Comparison of ENCODE assay signal across 1 cellular context in the genomic region with DNA sequence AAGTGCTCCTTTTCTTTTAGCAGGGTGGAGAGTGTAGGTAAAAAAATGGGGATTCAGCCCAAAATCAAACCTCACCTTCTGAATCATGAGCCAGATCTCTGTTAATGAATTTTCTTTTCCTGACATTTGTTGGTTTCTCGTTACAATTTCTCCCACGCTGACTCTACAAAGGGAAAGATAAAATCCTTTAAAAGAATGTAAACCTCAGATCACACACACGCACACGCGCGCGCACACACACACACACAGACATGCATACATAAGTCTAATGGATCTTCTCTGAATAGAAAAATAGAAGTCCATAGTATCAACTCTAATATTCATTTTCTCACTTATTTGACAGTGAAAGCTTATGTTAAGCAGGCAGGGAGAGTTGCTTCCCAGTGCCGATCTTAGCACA.
TF ChIP-seq lines count a peak whose summit lies in the region.

No MANE protein-coding gene starts in this region.

TF ChIP-seq in K562, 482 proteins besides CTCF, POLR2A, EP300 and RAD21 (continued from another document and continues in another):
- TF ChIP-seq, protein P1, sequence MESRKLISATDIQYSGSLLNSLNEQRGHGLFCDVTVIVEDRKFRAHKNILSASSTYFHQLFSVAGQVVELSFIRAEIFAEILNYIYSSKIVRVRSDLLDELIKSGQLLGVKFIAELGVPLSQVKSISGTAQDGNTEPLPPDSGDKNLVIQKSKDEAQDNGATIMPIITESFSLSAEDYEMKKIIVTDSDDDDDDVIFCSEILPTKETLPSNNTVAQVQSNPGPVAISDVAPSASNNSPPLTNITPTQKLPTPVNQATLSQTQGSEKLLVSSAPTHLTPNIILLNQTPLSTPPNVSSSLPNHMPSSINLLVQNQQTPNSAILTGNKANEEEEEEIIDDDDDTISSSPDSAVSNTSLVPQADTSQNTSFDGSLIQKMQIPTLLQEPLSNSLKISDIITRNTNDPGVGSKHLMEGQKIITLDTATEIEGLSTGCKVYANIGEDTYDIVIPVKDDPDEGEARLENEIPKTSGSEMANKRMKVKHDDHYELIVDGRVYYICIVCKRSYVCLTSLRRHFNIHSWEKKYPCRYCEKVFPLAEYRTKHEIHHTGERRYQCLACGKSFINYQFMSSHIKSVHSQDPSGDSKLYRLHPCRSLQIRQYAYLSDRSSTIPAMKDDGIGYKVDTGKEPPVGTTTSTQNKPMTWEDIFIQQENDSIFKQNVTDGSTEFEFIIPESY (CRISPR knock-in tag; IDR thresholded peaks at IDR 0.05), result 0 out of 2 replicates have a peak, but pooled peaks have one; percentile 5
- TF ChIP-seq RBM14 (IDR thresholded peaks at IDR 0.05; ENCODE audit: borderline replicate concordance, insufficient read depth, low read depth, low read length), result no peak
- TF ChIP-seq ARID1B (IDR thresholded peaks at IDR 0.05), result peak; percentile 32; the same call in 1 of the 2 replicates
- no peak for TF ChIP-seq POLR2B (IDR thresholded peaks at IDR 0.05; ENCODE audit: low read depth, partially characterized antibody)
- TF ChIP-seq ZNF609 (CRISPR knock-in tag; IDR thresholded peaks at IDR 0.05; ENCODE audit: borderline replicate concordance), result no peak
- TF ChIP-seq, protein P2, sequence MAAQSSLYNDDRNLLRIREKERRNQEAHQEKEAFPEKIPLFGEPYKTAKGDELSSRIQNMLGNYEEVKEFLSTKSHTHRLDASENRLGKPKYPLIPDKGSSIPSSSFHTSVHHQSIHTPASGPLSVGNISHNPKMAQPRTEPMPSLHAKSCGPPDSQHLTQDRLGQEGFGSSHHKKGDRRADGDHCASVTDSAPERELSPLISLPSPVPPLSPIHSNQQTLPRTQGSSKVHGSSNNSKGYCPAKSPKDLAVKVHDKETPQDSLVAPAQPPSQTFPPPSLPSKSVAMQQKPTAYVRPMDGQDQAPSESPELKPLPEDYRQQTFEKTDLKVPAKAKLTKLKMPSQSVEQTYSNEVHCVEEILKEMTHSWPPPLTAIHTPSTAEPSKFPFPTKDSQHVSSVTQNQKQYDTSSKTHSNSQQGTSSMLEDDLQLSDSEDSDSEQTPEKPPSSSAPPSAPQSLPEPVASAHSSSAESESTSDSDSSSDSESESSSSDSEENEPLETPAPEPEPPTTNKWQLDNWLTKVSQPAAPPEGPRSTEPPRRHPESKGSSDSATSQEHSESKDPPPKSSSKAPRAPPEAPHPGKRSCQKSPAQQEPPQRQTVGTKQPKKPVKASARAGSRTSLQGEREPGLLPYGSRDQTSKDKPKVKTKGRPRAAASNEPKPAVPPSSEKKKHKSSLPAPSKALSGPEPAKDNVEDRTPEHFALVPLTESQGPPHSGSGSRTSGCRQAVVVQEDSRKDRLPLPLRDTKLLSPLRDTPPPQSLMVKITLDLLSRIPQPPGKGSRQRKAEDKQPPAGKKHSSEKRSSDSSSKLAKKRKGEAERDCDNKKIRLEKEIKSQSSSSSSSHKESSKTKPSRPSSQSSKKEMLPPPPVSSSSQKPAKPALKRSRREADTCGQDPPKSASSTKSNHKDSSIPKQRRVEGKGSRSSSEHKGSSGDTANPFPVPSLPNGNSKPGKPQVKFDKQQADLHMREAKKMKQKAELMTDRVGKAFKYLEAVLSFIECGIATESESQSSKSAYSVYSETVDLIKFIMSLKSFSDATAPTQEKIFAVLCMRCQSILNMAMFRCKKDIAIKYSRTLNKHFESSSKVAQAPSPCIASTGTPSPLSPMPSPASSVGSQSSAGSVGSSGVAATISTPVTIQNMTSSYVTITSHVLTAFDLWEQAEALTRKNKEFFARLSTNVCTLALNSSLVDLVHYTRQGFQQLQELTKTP (IDR thresholded peaks at IDR 0.05; ENCODE audit: low read depth in 1 of 2, partially characterized antibody in 2 of 2), result peak in 1 of 2 experiments; percentile 52
- no peak for TF ChIP-seq SRSF3 (IDR thresholded peaks at IDR 0.05; ENCODE audit: insufficient read depth, low read length)
- TF ChIP-seq TBL1XR1 (IDR thresholded peaks at IDR 0.05; ENCODE audit: low read length in 2 of 2), result no peak
- no peak for TF ChIP-seq NFXL1 (CRISPR knock-in tag; IDR thresholded peaks at IDR 0.05)
- TF ChIP-seq SMAD4 (CRISPR knock-in tag; conservative IDR thresholded peaks at IDR 0.05), result no peak
- peak; percentile 35 for TF ChIP-seq MEIS2 (IDR thresholded peaks at IDR 0.05; ENCODE audit: partially characterized antibody)
- no peak for TF ChIP-seq NFATC3 (IDR thresholded peaks at IDR 0.05)
- TF ChIP-seq, protein P3, sequence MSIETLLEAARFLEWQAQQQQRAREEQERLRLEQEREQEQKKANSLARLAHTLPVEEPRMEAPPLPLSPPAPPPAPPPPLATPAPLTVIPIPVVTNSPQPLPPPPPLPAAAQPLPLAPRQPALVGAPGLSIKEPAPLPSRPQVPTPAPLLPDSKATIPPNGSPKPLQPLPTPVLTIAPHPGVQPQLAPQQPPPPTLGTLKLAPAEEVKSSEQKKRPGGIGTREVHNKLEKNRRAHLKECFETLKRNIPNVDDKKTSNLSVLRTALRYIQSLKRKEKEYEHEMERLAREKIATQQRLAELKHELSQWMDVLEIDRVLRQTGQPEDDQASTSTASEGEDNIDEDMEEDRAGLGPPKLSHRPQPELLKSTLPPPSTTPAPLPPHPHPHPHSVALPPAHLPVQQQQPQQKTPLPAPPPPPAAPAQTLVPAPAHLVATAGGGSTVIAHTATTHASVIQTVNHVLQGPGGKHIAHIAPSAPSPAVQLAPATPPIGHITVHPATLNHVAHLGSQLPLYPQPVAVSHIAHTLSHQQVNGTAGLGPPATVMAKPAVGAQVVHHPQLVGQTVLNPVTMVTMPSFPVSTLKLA (conservative IDR thresholded peaks at IDR 0.05), result peak; percentile 54; a peak in 2 of 4 replicates
- TF ChIP-seq, protein P4, sequence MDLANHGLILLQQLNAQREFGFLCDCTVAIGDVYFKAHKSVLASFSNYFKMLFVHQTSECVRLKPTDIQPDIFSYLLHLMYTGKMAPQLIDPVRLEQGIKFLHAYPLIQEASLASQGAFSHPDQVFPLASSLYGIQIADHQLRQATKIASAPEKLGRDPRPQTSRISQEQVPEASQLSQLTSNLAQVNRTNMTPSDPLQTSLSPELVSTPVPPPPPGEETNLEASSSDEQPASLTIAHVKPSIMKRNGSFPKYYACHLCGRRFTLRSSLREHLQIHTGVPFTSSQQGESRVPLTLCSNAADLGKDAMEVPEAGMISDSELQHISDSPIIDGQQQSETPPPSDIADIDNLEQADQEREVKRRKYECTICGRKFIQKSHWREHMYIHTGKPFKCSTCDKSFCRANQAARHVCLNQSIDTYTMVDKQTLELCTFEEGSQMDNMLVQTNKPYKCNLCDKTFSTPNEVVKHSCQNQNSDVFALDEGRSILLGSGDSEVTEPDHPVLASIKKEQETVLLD (IDR thresholded peaks at IDR 0.05), result 0 out of 2 replicates have a peak, but pooled peaks have one; percentile 27
- TF ChIP-seq ZNF143 (CRISPR knock-in tag; IDR thresholded peaks at IDR 0.05), result no peak
- TF ChIP-seq, protein P5, sequence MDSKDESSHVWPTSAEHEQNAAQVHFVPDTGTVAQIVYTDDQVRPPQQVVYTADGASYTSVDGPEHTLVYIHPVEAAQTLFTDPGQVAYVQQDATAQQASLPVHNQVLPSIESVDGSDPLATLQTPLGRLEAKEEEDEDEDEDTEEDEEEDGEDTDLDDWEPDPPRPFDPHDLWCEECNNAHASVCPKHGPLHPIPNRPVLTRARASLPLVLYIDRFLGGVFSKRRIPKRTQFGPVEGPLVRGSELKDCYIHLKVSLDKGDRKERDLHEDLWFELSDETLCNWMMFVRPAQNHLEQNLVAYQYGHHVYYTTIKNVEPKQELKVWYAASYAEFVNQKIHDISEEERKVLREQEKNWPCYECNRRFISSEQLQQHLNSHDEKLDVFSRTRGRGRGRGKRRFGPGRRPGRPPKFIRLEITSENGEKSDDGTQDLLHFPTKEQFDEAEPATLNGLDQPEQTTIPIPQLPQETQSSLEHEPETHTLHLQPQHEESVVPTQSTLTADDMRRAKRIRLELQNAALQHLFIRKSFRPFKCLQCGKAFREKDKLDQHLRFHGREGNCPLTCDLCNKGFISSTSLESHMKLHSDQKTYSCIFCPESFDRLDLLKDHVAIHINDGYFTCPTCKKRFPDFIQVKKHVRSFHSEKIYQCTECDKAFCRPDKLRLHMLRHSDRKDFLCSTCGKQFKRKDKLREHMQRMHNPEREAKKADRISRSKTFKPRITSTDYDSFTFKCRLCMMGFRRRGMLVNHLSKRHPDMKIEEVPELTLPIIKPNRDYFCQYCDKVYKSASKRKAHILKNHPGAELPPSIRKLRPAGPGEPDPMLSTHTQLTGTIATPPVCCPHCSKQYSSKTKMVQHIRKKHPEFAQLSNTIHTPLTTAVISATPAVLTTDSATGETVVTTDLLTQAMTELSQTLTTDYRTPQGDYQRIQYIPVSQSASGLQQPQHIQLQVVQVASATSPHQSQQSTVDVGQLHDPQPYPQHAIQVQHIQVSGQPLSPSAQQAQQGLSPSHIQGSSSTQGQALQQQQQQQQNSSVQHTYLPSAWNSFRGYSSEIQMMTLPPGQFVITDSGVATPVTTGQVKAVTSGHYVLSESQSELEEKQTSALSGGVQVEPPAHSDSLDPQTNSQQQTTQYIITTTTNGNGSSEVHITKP (IDR thresholded peaks at IDR 0.05; ENCODE audit: partially characterized antibody), result no peak
- TF ChIP-seq NONO (IDR thresholded peaks at IDR 0.05; ENCODE audit: low read depth in 2 of 2, low read length in 1 of 2), result no peak
- TF ChIP-seq ZBTB49 (CRISPR knock-in tag; IDR thresholded peaks at IDR 0.05; ENCODE audit: borderline replicate concordance), result no peak
- TF ChIP-seq ESRRB (CRISPR knock-in tag; IDR thresholded peaks at IDR 0.05; ENCODE audit: borderline replicate concordance), result no peak
- TF ChIP-seq KLF6 (CRISPR knock-in tag; IDR thresholded peaks at IDR 0.05; ENCODE audit: borderline replicate concordance), result no peak
- TF ChIP-seq SOX6 (IDR thresholded peaks at IDR 0.05), result peak; percentile 82
- TF ChIP-seq TFAM (CRISPR knock-in tag; conservative IDR thresholded peaks at IDR 0.05), result no peak
- no peak for TF ChIP-seq FOXA3 (CRISPR knock-in tag; conservative IDR thresholded peaks at IDR 0.05 in 1 of 2, IDR thresholded peaks at IDR 0.05 in 1 of 2)
- no peak for TF ChIP-seq NFYB (IDR thresholded peaks at IDR 0.05; ENCODE audit: extremely low read depth, insufficient read length)
- TF ChIP-seq SMARCC2 (IDR thresholded peaks at IDR 0.05; ENCODE audit: low read depth), result 0 out of 2 replicates have a peak, but pooled peaks have one; percentile 18
- TF ChIP-seq HMGXB4 (CRISPR knock-in tag; IDR thresholded peaks at IDR 0.05), result no peak
- TF ChIP-seq C11orf30 (IDR thresholded peaks at IDR 0.05; ENCODE audit: low read depth), result no peak
- TF ChIP-seq E2F5 (CRISPR knock-in tag; IDR thresholded peaks at IDR 0.05), result no peak
